Comparison of ENCODE assay signal across 19 cellular contexts in the genomic region with DNA sequence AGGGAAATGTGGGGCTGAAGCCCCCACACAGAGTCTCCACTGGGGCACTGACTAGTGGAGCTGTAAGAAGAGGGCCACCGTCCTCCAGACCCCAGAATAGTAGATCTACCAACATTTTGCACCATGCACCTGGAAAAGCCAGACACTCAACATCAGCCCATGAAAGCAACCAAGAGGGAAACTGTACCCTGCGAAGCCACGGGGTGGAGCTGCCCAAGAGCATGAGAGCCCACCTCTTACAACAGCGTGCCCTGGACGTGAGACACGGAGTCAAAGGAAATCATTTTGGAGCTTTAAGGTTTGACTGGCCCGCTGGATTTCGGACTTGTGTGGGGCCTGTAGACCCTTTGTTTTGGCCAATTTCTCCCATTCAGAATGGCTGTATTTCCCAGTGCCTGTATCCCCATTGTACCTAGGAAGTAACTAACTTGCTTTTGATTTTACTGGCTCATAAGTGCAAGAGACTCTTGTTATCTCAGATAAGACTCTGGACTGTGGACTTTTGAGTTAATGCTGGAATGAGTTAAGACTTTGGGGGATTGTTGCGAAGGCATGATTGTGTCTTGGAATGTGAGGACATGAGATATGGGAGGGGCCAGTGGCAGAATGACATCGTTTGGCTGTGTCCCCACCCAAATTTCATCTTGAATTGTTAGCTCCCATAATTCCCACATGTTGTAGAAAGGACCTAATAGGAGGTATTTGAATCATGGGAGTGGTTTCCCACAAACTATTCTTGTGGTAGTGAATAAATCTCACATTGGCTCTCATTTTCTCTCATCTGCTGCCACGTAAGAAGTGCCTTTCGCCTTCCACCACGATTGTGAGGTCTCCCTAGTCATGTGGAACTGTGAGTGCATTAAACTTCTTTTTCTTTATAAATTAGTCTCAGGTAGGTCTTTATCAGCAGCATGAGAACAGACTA.
A peak's percentile ranks its signal among the peaks of the same experiment; 100 is the strongest.
DNase-seq lines count a peak whose midpoint lies in the region; ATAC-seq and TF ChIP-seq lines count a peak whose summit lies in the region.
"Had no signal": no experiment of that assay in that cellular context is flagged by ENCODE, and none has a peak within 500 bp of the region (broad histone marks: within the 10 kb centered on the region; RNA-seq: fewer than 3 reads in every experiment).

No MANE protein-coding gene starts in this region.

- no peak overlapping the region for H3K4me3 Mint-ChIP-seq in T-helper 1 cell treated with Interleukin-12 subunit alpha and Interleukin-12 subunit beta and Interleukin-4 antibody, amounts not matched to agents 30 μg/mL and 1 μg/mL, for 36 hours
- H3K4me3 Mint-ChIP-seq in CD4-positive, alpha-beta T cell: no peak overlapping the region
- no peak overlapping the region for H3K4me3 Mint-ChIP-seq in activated naive CD8-positive, alpha-beta T cell treated with anti-CD3 and anti-CD28 coated beads, Interleukin-2, amount 10 ng/mL, durations not matched to agents 7 days and 5 days
- H3K4me3 Mint-ChIP-seq in activated CD8-positive, alpha-beta memory T cell treated with anti-CD3 and anti-CD28 coated beads, Interleukin-2, amount 10 ng/mL, durations not matched to agents 7 days and 5 days: no peak overlapping the region
- H3K4me3 Mint-ChIP-seq: brain, HFFc6 had no signal

- no peak overlapping the region for H3K27ac ChIP-seq in CD4-positive, alpha-beta T cell (ENCODE audit: low read depth, low read length)
- H3K27ac ChIP-seq: 22Rv1, prostate gland, SJSA1 had no signal

- intact Hi-C loops in CD4-positive, alpha-beta T cell (cut with DNase I, micrococcal nuclease): no loop called here
- intact Hi-C loops in left colon (cut with DNase I, micrococcal nuclease): no loop called here

- H3K27ac Mint-ChIP-seq in T-helper 1 cell treated with Interleukin-12 subunit alpha and Interleukin-12 subunit beta and Interleukin-4 antibody, amounts not matched to agents 30 μg/mL and 1 μg/mL, for 36 hours: peak overlapping the region; percentile 15
- peak overlapping the region; percentile 88 for H3K27ac Mint-ChIP-seq in CD4-positive, alpha-beta T cell
- H3K27ac Mint-ChIP-seq in activated naive CD8-positive, alpha-beta T cell treated with anti-CD3 and anti-CD28 coated beads, Interleukin-2, amount 10 ng/mL, durations not matched to agents 7 days and 5 days: peak overlapping the region; percentile 89
- H3K27ac Mint-ChIP-seq in activated CD8-positive, alpha-beta memory T cell treated with anti-CD3 and anti-CD28 coated beads, Interleukin-2, amount 10 ng/mL, durations not matched to agents 7 days and 5 days: no peak overlapping the region
- H3K27ac Mint-ChIP-seq: brain, HFFc6 had no signal

- no peaks in the 10 kb centered on the region for H3K27me3 Mint-ChIP-seq in T-helper 1 cell treated with Interleukin-12 subunit alpha and Interleukin-12 subunit beta and Interleukin-4 antibody, amounts not matched to agents 30 μg/mL and 1 μg/mL, for 36 hours (ENCODE audit: low read depth)
- no peaks in the 10 kb centered on the region for H3K27me3 Mint-ChIP-seq in CD4-positive, alpha-beta T cell
- H3K27me3 Mint-ChIP-seq in activated naive CD8-positive, alpha-beta T cell treated with anti-CD3 and anti-CD28 coated beads, Interleukin-2, amount 10 ng/mL, durations not matched to agents 7 days and 5 days: no peaks in the 10 kb centered on the region
- H3K27me3 Mint-ChIP-seq in activated CD8-positive, alpha-beta memory T cell treated with anti-CD3 and anti-CD28 coated beads, Interleukin-2, amount 10 ng/mL, durations not matched to agents 7 days and 5 days: no peaks in the 10 kb centered on the region
- H3K27me3 Mint-ChIP-seq: brain had no signal

- peaks cover 35% of the 10 kb centered on the region for H3K9me3 Mint-ChIP-seq in T-helper 1 cell treated with Interleukin-12 subunit alpha and Interleukin-12 subunit beta and Interleukin-4 antibody, amounts not matched to agents 30 μg/mL and 1 μg/mL, for 36 hours
- H3K9me3 Mint-ChIP-seq in CD4-positive, alpha-beta T cell: peaks cover 6% of the 10 kb centered on the region
- peaks cover 16% of the 10 kb centered on the region for H3K9me3 Mint-ChIP-seq in activated naive CD8-positive, alpha-beta T cell treated with anti-CD3 and anti-CD28 coated beads, Interleukin-2, amount 10 ng/mL, durations not matched to agents 7 days and 5 days
- H3K9me3 Mint-ChIP-seq in activated CD8-positive, alpha-beta memory T cell treated with anti-CD3 and anti-CD28 coated beads, Interleukin-2, amount 10 ng/mL, durations not matched to agents 7 days and 5 days (ENCODE audit: low read depth): peaks cover 25% of the 10 kb centered on the region

- POLR2A ChIA-PET in CD4-positive, alpha-beta T cell (lab: Charles Lee): interaction anchor here (0.7 to 1.0 kb wide), 2 partner anchors 10 to 74 kb away, joined by 3 to 5 read pairs; no protein-coding TSS in a partner anchor
- POLR2A ChIA-PET in activated naive CD8-positive, alpha-beta T cell treated with anti-CD3 and anti-CD28 coated beads, Interleukin-2, amount 10 ng/mL, durations not matched to agents 7 days and 5 days (lab: Charles Lee): interaction anchor here (1.3 to 1.5 kb wide), 2 partner anchors 75 to 106 kb away, joined by 3 to 5 read pairs; a partner anchor contains a TSS

- ATAC-seq in CD4-positive, alpha-beta T cell (ENCODE audit: poor library complexity): no peak
- ATAC-seq in activated naive CD8-positive, alpha-beta T cell treated with anti-CD3 and anti-CD28 coated beads, Interleukin-2, amount 10 ng/mL, durations not matched to agents 7 days and 5 days (ENCODE audit: low read depth): no peak
- ATAC-seq in left colon (peak; percentile 60), HG02840 (IDR thresholded peaks at IDR 0.05; ENCODE audit: low FRiP score, unreplicated experiment) (no peak)
- no peak for ATAC-seq in activated CD8-positive, alpha-beta memory T cell treated with anti-CD3 and anti-CD28 coated beads, Interleukin-2, amount 10 ng/mL, durations not matched to agents 7 days and 5 days
- ATAC-seq: left lobe of liver, Panc1 had no signal

- peaks cover 55% of the 10 kb centered on the region for H3K4me1 Mint-ChIP-seq in T-helper 1 cell treated with Interleukin-12 subunit alpha and Interleukin-12 subunit beta and Interleukin-4 antibody, amounts not matched to agents 30 μg/mL and 1 μg/mL, for 36 hours (ENCODE audit: low read depth)
- peaks cover 72% of the 10 kb centered on the region for H3K4me1 Mint-ChIP-seq in CD4-positive, alpha-beta T cell (ENCODE audit: low read depth)
- H3K4me1 Mint-ChIP-seq in activated naive CD8-positive, alpha-beta T cell treated with anti-CD3 and anti-CD28 coated beads, Interleukin-2, amount 10 ng/mL, durations not matched to agents 7 days and 5 days: peaks cover 60% of the 10 kb centered on the region
- peaks cover 59% of the 10 kb centered on the region for H3K4me1 Mint-ChIP-seq in activated CD8-positive, alpha-beta memory T cell treated with anti-CD3 and anti-CD28 coated beads, Interleukin-2, amount 10 ng/mL, durations not matched to agents 7 days and 5 days

- DNase-seq in T-helper 1 cell: no peak
- DNase-seq in CD4-positive, alpha-beta T cell: no peak
- no peak for DNase-seq in activated naive CD8-positive, alpha-beta T cell treated with anti-CD3 and anti-CD28 coated beads, Interleukin-2, amount 10 ng/mL, durations not matched to agents 7 days and 5 days
- DNase-seq in left colon: no peak
- no peak for DNase-seq in anterior cingulate cortex (lab: John Stamatoyannopoulos, UW)
- no peak for DNase-seq in activated CD8-positive, alpha-beta memory T cell treated with anti-CD3 and anti-CD28 coated beads, Interleukin-2, amount 10 ng/mL, durations not matched to agents 7 days and 5 days
- DNase-seq: activated gamma-delta T cell; HFFc6; NCI-H2107; NK-92 treated with Interleukin-12 subunit alpha and Interleukin-12 subunit beta, amount 100 ng/mL, for 24 hours; stimulated activated CD4-positive, alpha-beta T cell treated with anti-CD3 and anti-CD28 coated beads, Interleukin-4, amount 100 ng/mL, for 1 hour had no signal

- CTCF ChIA-PET in CD4-positive, alpha-beta T cell (lab: Charles Lee): interaction anchor here (0.9 kb wide), 1 partner anchor 85 kb away, joined by 3 read pairs; no protein-coding TSS in a partner anchor
- CTCF ChIA-PET in activated CD8-positive, alpha-beta memory T cell treated with anti-CD3 and anti-CD28 coated beads, Interleukin-2, amount 10 ng/mL, durations not matched to agents 7 days and 5 days (lab: Charles Lee): no interaction called here

- peaks cover 22% of the 10 kb centered on the region for H3K9me3 ChIP-seq in CD4-positive, alpha-beta T cell (ENCODE audit: control insufficient read depth, low read length)
- H3K9me3 ChIP-seq: prostate gland, SJSA1 had no signal

- H3K36me3 Mint-ChIP-seq in T-helper 1 cell treated with Interleukin-12 subunit alpha and Interleukin-12 subunit beta and Interleukin-4 antibody, amounts not matched to agents 30 μg/mL and 1 μg/mL, for 36 hours (ENCODE audit: low read depth): peaks cover 60% of the 10 kb centered on the region
- peaks cover 68% of the 10 kb centered on the region for H3K36me3 Mint-ChIP-seq in CD4-positive, alpha-beta T cell (ENCODE audit: low read depth)
- H3K36me3 Mint-ChIP-seq in activated naive CD8-positive, alpha-beta T cell treated with anti-CD3 and anti-CD28 coated beads, Interleukin-2, amount 10 ng/mL, durations not matched to agents 7 days and 5 days: peaks cover 63% of the 10 kb centered on the region
- peaks cover 71% of the 10 kb centered on the region for H3K36me3 Mint-ChIP-seq in activated CD8-positive, alpha-beta memory T cell treated with anti-CD3 and anti-CD28 coated beads, Interleukin-2, amount 10 ng/mL, durations not matched to agents 7 days and 5 days

- H3K27me3 ChIP-seq in CD4-positive, alpha-beta T cell (ENCODE audit: control insufficient read depth, insufficient read depth, low read length): no peaks in the 10 kb centered on the region
- H3K27me3 ChIP-seq: SJSA1 had no signal

- TF ChIP-seq CTCF in CD4-positive, alpha-beta T cell (IDR thresholded peaks at IDR 0.05): no peak
